ENCODE assay signal across 1 cellular context in genomic region chr1:9110669-9111356, GRCh38.
TF ChIP-seq lines count a peak whose summit lies in the region.

No MANE protein-coding gene starts in this region.

TF ChIP-seq in HEK293, 187 proteins besides CTCF, POLR2A, EP300 and RAD21 (continued from another document):
- TF ChIP-seq SP7 (tag by site-specific recombination; IDR thresholded peaks at IDR 0.05) (peak; percentile 57), OSR2 (tag by site-specific recombination; IDR thresholded peaks at IDR 0.05) (peak; percentile 32; the same call in 1 of the 2 replicates), ZNF692 (tag by site-specific recombination; IDR thresholded peaks at IDR 0.05) (0 out of 2 replicates have a peak, but pooled peaks have one; percentile 41), GLIS1 (tag by site-specific recombination; IDR thresholded peaks at IDR 0.05) (peak; percentile 44; the same call in 1 of the 2 replicates), ZNF654 (tag by site-specific recombination; IDR thresholded peaks at IDR 0.05; ENCODE audit: low read depth) (peak; percentile 75), TRIM28 (IDR thresholded peaks at IDR 0.05; ENCODE audit: borderline replicate concordance, low read length) (peak; percentile 37; the same call in 1 of the 2 replicates), ZNF629 (tag by site-specific recombination; IDR thresholded peaks at IDR 0.05) (0 out of 2 replicates have a peak, but pooled peaks have one; percentile 14), ZNF624 (tag by site-specific recombination; IDR thresholded peaks at IDR 0.05) (no peak), ZNF324 (tag by site-specific recombination; IDR thresholded peaks at IDR 0.05) (no peak), ZNF2 (tag by site-specific recombination; IDR thresholded peaks at IDR 0.05) (peak; percentile 77), ZNF600 (tag by site-specific recombination; IDR thresholded peaks at IDR 0.05) (peak; percentile 70), KLF1 (tag by site-specific recombination; IDR thresholded peaks at IDR 0.05) (no peak), ZFP37 (tag by site-specific recombination; IDR thresholded peaks at IDR 0.05) (peak; percentile 67; the same call in 1 of the 2 replicates), ZNF146 (tag by site-specific recombination; IDR thresholded peaks at IDR 0.05) (no peak), REPIN1 (tag by site-specific recombination; IDR thresholded peaks at IDR 0.05; ENCODE audit: low read depth) (no peak), ZNF239 (tag by site-specific recombination; IDR thresholded peaks at IDR 0.05) (no peak), ZNF394 (tag by site-specific recombination; IDR thresholded peaks at IDR 0.05; ENCODE audit: borderline replicate concordance) (0 out of 2 replicates have a peak, but pooled peaks have one; percentile 13)
- TF ChIP-seq, protein P1, sequence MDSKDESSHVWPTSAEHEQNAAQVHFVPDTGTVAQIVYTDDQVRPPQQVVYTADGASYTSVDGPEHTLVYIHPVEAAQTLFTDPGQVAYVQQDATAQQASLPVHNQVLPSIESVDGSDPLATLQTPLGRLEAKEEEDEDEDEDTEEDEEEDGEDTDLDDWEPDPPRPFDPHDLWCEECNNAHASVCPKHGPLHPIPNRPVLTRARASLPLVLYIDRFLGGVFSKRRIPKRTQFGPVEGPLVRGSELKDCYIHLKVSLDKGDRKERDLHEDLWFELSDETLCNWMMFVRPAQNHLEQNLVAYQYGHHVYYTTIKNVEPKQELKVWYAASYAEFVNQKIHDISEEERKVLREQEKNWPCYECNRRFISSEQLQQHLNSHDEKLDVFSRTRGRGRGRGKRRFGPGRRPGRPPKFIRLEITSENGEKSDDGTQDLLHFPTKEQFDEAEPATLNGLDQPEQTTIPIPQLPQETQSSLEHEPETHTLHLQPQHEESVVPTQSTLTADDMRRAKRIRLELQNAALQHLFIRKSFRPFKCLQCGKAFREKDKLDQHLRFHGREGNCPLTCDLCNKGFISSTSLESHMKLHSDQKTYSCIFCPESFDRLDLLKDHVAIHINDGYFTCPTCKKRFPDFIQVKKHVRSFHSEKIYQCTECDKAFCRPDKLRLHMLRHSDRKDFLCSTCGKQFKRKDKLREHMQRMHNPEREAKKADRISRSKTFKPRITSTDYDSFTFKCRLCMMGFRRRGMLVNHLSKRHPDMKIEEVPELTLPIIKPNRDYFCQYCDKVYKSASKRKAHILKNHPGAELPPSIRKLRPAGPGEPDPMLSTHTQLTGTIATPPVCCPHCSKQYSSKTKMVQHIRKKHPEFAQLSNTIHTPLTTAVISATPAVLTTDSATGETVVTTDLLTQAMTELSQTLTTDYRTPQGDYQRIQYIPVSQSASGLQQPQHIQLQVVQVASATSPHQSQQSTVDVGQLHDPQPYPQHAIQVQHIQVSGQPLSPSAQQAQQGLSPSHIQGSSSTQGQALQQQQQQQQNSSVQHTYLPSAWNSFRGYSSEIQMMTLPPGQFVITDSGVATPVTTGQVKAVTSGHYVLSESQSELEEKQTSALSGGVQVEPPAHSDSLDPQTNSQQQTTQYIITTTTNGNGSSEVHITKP (tag by site-specific recombination; IDR thresholded peaks at IDR 0.05) = peak; percentile 46; the same call in 1 of the 2 replicates
- TF ChIP-seq, protein P2, sequence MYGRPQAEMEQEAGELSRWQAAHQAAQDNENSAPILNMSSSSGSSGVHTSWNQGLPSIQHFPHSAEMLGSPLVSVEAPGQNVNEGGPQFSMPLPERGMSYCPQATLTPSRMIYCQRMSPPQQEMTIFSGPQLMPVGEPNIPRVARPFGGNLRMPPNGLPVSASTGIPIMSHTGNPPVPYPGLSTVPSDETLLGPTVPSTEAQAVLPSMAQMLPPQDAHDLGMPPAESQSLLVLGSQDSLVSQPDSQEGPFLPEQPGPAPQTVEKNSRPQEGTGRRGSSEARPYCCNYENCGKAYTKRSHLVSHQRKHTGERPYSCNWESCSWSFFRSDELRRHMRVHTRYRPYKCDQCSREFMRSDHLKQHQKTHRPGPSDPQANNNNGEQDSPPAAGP (tag by site-specific recombination; IDR thresholded peaks at IDR 0.05) = no peak
